ENCODE assay signal across 1 cellular context in genomic region chr6:105814745-105815536, GRCh38.
A peak's percentile ranks its signal among the peaks of the same experiment; 100 is the strongest.
TF ChIP-seq lines count a peak whose summit lies in the region.

No MANE protein-coding gene starts in this region.

TF ChIP-seq in K562, 482 proteins besides CTCF, POLR2A, EP300 and RAD21 (continued from another document):
- TF ChIP-seq PHF21A (IDR thresholded peaks at IDR 0.05; ENCODE audit: borderline replicate concordance, low read depth) (peak; percentile 84; the same call in 1 of the 2 replicates), ZNF609 (CRISPR knock-in tag; IDR thresholded peaks at IDR 0.05; ENCODE audit: borderline replicate concordance) (no peak), ETS2 (tag; IDR thresholded peaks at IDR 0.05; ENCODE audit: borderline replicate concordance, poor library complexity, severe bottlenecking) (no peak), HSF4 (CRISPR knock-in tag; IDR thresholded peaks at IDR 0.05; ENCODE audit: borderline replicate concordance) (no peak)
